Comparison of ENCODE assay signal across 1 cellular context in genomic region chr10:125692246-125692931, GRCh38.
TF ChIP-seq lines count a peak whose summit lies in the region.

No MANE protein-coding gene starts in this region.

TF ChIP-seq in IMR-90, 13 proteins besides CTCF, POLR2A, EP300 and RAD21:
- TF ChIP-seq USF2 (IDR thresholded peaks at IDR 0.05; ENCODE audit: low read depth, low read length) = no peak
- no peak for TF ChIP-seq ELK1 (IDR thresholded peaks at IDR 0.05; ENCODE audit: borderline replicate concordance, low read depth, low read length)
- TF ChIP-seq CEBPB (IDR thresholded peaks at IDR 0.05; ENCODE audit: low read depth, low read length) = no peak
- TF ChIP-seq RCOR1 (IDR thresholded peaks at IDR 0.05; ENCODE audit: insufficient replicate concordance, low read length) = no peak
- TF ChIP-seq BHLHE40 (IDR thresholded peaks at IDR 0.05; ENCODE audit: low read depth, low read length) = no peak
- no peak for TF ChIP-seq MXI1 (IDR thresholded peaks at IDR 0.05; ENCODE audit: borderline replicate concordance, low read depth, low read length)
- no peak for TF ChIP-seq CHD1 (IDR thresholded peaks at IDR 0.05; ENCODE audit: low read depth, low read length)
- TF ChIP-seq NFE2L2 (IDR thresholded peaks at IDR 0.05; ENCODE audit: low read depth, low read length) = no peak
- TF ChIP-seq RFX5 (IDR thresholded peaks at IDR 0.05; ENCODE audit: low read depth, low read length) = no peak
- TF ChIP-seq MAZ (IDR thresholded peaks at IDR 0.05; ENCODE audit: borderline replicate concordance, low read depth, low read length) = no peak
- TF ChIP-seq SMC3 (IDR thresholded peaks at IDR 0.05; ENCODE audit: low read depth, low read length) = no peak
- no peak for TF ChIP-seq MAFK (IDR thresholded peaks at IDR 0.05; ENCODE audit: low read depth, low read length)
- no peak for TF ChIP-seq FOS (IDR thresholded peaks at IDR 0.05; ENCODE audit: low read depth, low read length)
